11 cellular contexts compared by ENCODE assay signal in the genomic region with DNA sequence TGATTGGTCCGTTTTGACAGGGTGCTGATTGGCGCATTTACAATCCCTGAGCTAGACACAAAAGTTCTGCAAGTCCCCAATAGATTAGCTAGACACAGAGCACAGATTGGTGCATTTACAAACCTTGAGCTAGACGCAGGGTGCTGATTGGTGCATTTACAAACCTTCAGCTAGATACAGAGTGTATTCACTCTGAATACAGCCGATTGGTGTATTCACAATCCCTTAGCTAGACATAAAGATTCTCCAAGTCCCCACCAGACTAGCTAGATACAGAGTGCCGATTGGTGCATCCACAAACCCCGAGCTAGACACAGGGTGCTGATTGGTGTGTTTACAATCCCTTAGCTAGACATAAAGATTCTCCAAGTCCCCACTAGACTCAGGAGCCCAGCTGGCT. TPM values are rescaled to one million over a fixed set of nuclear protein-coding genes. Genes with fewer than 3 reads are reported as not detected.
DNase-seq lines count a peak whose midpoint lies in the region; ATAC-seq, FAIRE-seq and TF ChIP-seq lines count a peak whose summit lies in the region.
"Not testable (repeated sequence)": the region's sequence is repeated elsewhere in the genome, so short reads cannot be mapped to it uniquely, and the experiment has no call there.
"Had no signal": no experiment of that assay in that cellular context is flagged by ENCODE, and none has a peak within 500 bp of the region (broad histone marks: within the 10 kb centered on the region; RNA-seq: fewer than 3 reads in every experiment).

No MANE protein-coding gene starts in this region.

- CTCF ChIA-PET in K562 (lab: Yijun Ruan, JAX; ENCODE audit: low intra/inter-chr PET ratio): not testable (repeated sequence)

- not testable (repeated sequence) for H3K36me3 ChIP-seq in K562 (ENCODE audit: control insufficient read depth, insufficient read depth, low read length)

- ATAC-seq in GM18502 (IDR thresholded peaks at IDR 0.05; ENCODE audit: poor library complexity, unreplicated experiment) (peak; percentile 37), HG02610 (IDR thresholded peaks at IDR 0.05; ENCODE audit: unreplicated experiment) (peak; percentile 37), HG02981 (IDR thresholded peaks at IDR 0.05; ENCODE audit: unreplicated experiment) (peak; percentile 46), HG03571 (IDR thresholded peaks at IDR 0.05; ENCODE audit: unreplicated experiment) (peak; percentile 20)
- ATAC-seq in K562: not testable (repeated sequence)

- not testable (repeated sequence) for H3K79me2 ChIP-seq in K562 (ENCODE audit: control insufficient read depth, insufficient read depth, low read length)

- not testable (repeated sequence) for H3K4me1 ChIP-seq in K562 (replicated peaks in 1 of 2; ENCODE audit: control insufficient read depth in 2 of 2, insufficient read depth in 2 of 2, low read length in 2 of 2); mononuclear cell (ENCODE audit: insufficient read depth, low read length)

- not testable (repeated sequence) for TF ChIP-seq EP300 in K562 (IDR thresholded peaks at IDR 0.05; ENCODE audit: low read length)

- 42% methylated on average over 4 of the region's 6 CpGs for WGBS in K562 (ENCODE audit: insufficient coverage, low coverage, missing lambda C conversion rate)

- POLR2A ChIA-PET in K562 (lab: Yijun Ruan, JAX): not testable (repeated sequence)

- H3K9me1 ChIP-seq in K562 (ENCODE audit: control insufficient read depth, insufficient read depth, low read length): not testable (repeated sequence)

- peak overlapping the region; percentile 87 for H3K27ac ChIP-seq in VCaP
- H3K27ac ChIP-seq in K562 (ENCODE audit: extremely low read depth, low read depth, low read length): not testable (repeated sequence)

- intact Hi-C loops in K562 (cut with micrococcal nuclease): not testable (repeated sequence)

- not testable (repeated sequence) for H2AFZ ChIP-seq in K562 (ENCODE audit: low read depth, low read length)

- not testable (repeated sequence) for H3K9me3 ChIP-seq in K562 (replicated peaks; ENCODE audit: control insufficient read depth, insufficient read depth, low read depth, low read length); mononuclear cell (ENCODE audit: low read depth, low read length)

- BruUV-seq in K562 (replicated peaks; lab: Mats Ljungman, UMichigan): not testable (repeated sequence)

- not testable (repeated sequence) for H4K20me1 ChIP-seq in K562 (replicated peaks; ENCODE audit: control insufficient read depth, insufficient read depth, low read length)

- H3K4me2 ChIP-seq in K562 (ENCODE audit: insufficient read depth, low read length): not testable (repeated sequence)

- not testable (repeated sequence) for H3K9ac ChIP-seq in K562 (ENCODE audit: insufficient read depth in 1 of 2, low read depth in 2 of 2, low read length in 2 of 2)

- not testable (repeated sequence) for DNase-seq in K562 (ENCODE audit: extremely low read depth in 1 of 4, low spot score in 3 of 4)

- not testable (repeated sequence) for H3K27me3 ChIP-seq in K562 (ENCODE audit: control insufficient read depth in 2 of 2, insufficient read depth in 2 of 2, low read length in 2 of 2); mononuclear cell (ENCODE audit: insufficient read depth, low read length)

- TF ChIP-seq CTCF in VCaP (conservative IDR thresholded peaks at IDR 0.05); K562 (IDR thresholded peaks at IDR 0.05 in 2 of 3, conservative IDR thresholded peaks at IDR 0.05 in 1 of 3; ENCODE audit: insufficient read depth in 2 of 3, low read depth in 1 of 3, low read length in 3 of 3): not testable (repeated sequence)

- not testable (repeated sequence) for TF ChIP-seq POLR2A in K562 (conservative IDR thresholded peaks at IDR 0.05)

- H3K4me3 ChIP-seq in K562: not testable (repeated sequence)
- H3K4me3 ChIP-seq in mononuclear cell (ENCODE audit: low read length): peak overlapping the region; percentile 27

- FAIRE-seq in K562 (lab: Jason Lieb, UNC): not testable (repeated sequence)

- in situ Hi-C loops in K562 (cut with MboI): not testable (repeated sequence)

- not testable (repeated sequence) for TF ChIP-seq RAD21 in K562 (CRISPR knock-in tag; conservative IDR thresholded peaks at IDR 0.05 in 1 of 2, IDR thresholded peaks at IDR 0.05 in 1 of 2)

TF ChIP-seq in K562, 482 proteins besides CTCF, POLR2A, EP300 and RAD21:
- TF ChIP-seq NFYB (IDR thresholded peaks at IDR 0.05; ENCODE audit: extremely low read depth, insufficient read length): peak; percentile 2

RNA-seq across cellular contexts. Expression of gene SCIN, which starts 14.8 kb away (rescaled TPM):
- 1.1 and 8.3 TPM in 2 replicates for total RNA-seq in K562 (2011; cell fraction: chromatin; rRNA removed; ENCODE audit: low replicate concordance)
- total RNA-seq in K562 (2011; cell fraction: nucleolus; rRNA removed): 0.33 and 1.4 TPM in 2 replicates
- 2.2 and 3.5 TPM in 2 replicates for total RNA-seq in K562 (2011; cell fraction: nucleoplasm; rRNA removed)
- total RNA-seq in K562 (2014; rRNA removed) (9.8 and 10.9 TPM in 2 replicates), K562 (2014; rRNA removed; fragmentation: Illumina TruSeq; extraction: Trizol) (14.7 and 17.2 TPM in 2 replicates), K562 (2015; rRNA removed; fragmentation: Illumina TruSeq; extraction: Trizol) (14.4 and 18.2 TPM in 2 replicates), K562 (2021) (9.7 and 10.6 TPM in 2 replicates), mononuclear cell (0.21 TPM)
- polyA plus RNA-seq in K562 (2011; rRNA removed) (0.67 and 1.0 TPM in 2 replicates), K562 (2014; fragmentation: Illumina TruSeq; extraction: Trizol) (11.4 and 12.6 TPM in 2 replicates), K562 (2014; fragmentation: Nextera tagmentation; extraction: Ambion mirVana) (10 to 100 TPM in 1 of 2 experiments, 1 to 10 TPM in 1; 4.5 to 10.4 TPM), K562 (2014; rRNA removed) (10.3 and 10.9 TPM in 2 replicates)
- 0.12 and 0.50 TPM in 2 replicates for polyA plus RNA-seq in K562 (2011; cell fraction: cytosol; rRNA removed)
- polyA plus RNA-seq in K562 (2011; cell fraction: nucleus; rRNA removed): 0.17 and 0.32 TPM in 2 replicates
- 17.7 and 29.9 TPM in 2 replicates for polyA plus RNA-seq in K562 (2012)
- 0.63 and 1.0 TPM in 2 replicates for polyA minus RNA-seq in K562 (2011; rRNA and poly(A)+ RNA removed)
- not detected in 2 replicates for polyA minus RNA-seq in K562 (2011; cell fraction: cytosol; rRNA and poly(A)+ RNA removed)
- polyA minus RNA-seq in K562 (2011; cell fraction: nucleus; rRNA and poly(A)+ RNA removed): 0.54 and 1.00 TPM in 2 replicates
- total RNA-seq: A172, G401, HepG2 had no signal
- polyA plus RNA-seq: CD8-positive, alpha-beta memory T cell; HepG2 had no signal
